ENCODE assay signal across 8 cellular contexts in genomic region chr3:33787328-33788009, GRCh38. TPM values are rescaled to one million over a fixed set of nuclear protein-coding genes. Genes with fewer than 3 reads are reported as not detected.
DNase-seq lines count a peak whose midpoint lies in the region; ATAC-seq and TF ChIP-seq lines count a peak whose summit lies in the region.

No MANE protein-coding gene starts in this region.

- H3K27me3 Mint-ChIP-seq in CD4-positive, alpha-beta T cell, result peaks cover 30% of the 10 kb centered on the region
- H3K27me3 Mint-ChIP-seq in stimulated activated naive B cell treated with anti-CD40 and anti-IgM and Interleukin-4, amounts not matched to agents 10 μg/mL and 1 μg/mL and 100 μg/mL, for 72 hours, result peaks cover 0 to 8% of the 10 kb centered on the region in 2 donors

- H3K27ac Mint-ChIP-seq in CD4-positive, alpha-beta T cell, result no peak overlapping the region
- no peak overlapping the region for H3K27ac Mint-ChIP-seq in stimulated activated naive B cell treated with anti-CD40 and anti-IgM and Interleukin-4, amounts not matched to agents 10 μg/mL and 1 μg/mL and 100 μg/mL, for 72 hours

- no peaks in the 10 kb centered on the region for H3K9me3 Mint-ChIP-seq in CD4-positive, alpha-beta T cell
- no peaks in the 10 kb centered on the region for H3K9me3 Mint-ChIP-seq in stimulated activated naive B cell treated with anti-CD40 and anti-IgM and Interleukin-4, amounts not matched to agents 10 μg/mL and 1 μg/mL and 100 μg/mL, for 72 hours

- DNase-seq in CD4-positive, alpha-beta T cell, result peak; percentile 25 to 53 (median 40)
- DNase-seq in NOMO-1 treated with DMSO at 0.1 percent for 48 hours (lab: John Stamatoyannopoulos, UW; ENCODE audit: unreplicated experiment) (peak; percentile 71), epidermal melanocyte (ENCODE audit: insufficient read length, low spot score) (peak; percentile 34), mucosa of gallbladder (ENCODE audit: low spot score) (peak; percentile 62)
- peak; percentile 66 for DNase-seq in activated CD8-positive, alpha-beta memory T cell treated with anti-CD3 and anti-CD28 coated beads, Interleukin-2, amount 50 U/mL, for 48 hours
- peak; percentile 41 for DNase-seq in stimulated activated naive B cell treated with anti-CD40 and anti-IgM and Interleukin-4, amounts not matched to agents 10 μg/mL and 1 μg/mL and 100 μg/mL, for 72 hours

- POLR2A ChIA-PET in CD4-positive, alpha-beta T cell (lab: Charles Lee), result interaction anchor here (1.0 to 2.0 kb wide), 3 partner anchors 11 to 656 kb away, joined by 4 to 14 read pairs (median 5); partner anchors contain the start of genes PDCD6IP and UBP1

- no peak overlapping the region for H3K4me3 Mint-ChIP-seq in CD4-positive, alpha-beta T cell
- peak overlapping the region; percentile 41 to 74 for H3K4me3 Mint-ChIP-seq in stimulated activated naive B cell treated with anti-CD40 and anti-IgM and Interleukin-4, amounts not matched to agents 10 μg/mL and 1 μg/mL and 100 μg/mL, for 72 hours

- H3K9me3 ChIP-seq in CD4-positive, alpha-beta T cell (ENCODE audit: control insufficient read depth, low read length), result no peaks in the 10 kb centered on the region

- H3K4me1 Mint-ChIP-seq in CD4-positive, alpha-beta T cell (ENCODE audit: low read depth), result no peaks in the 10 kb centered on the region
- peaks cover 7 to 11% of the 10 kb centered on the region in 2 donors for H3K4me1 Mint-ChIP-seq in stimulated activated naive B cell treated with anti-CD40 and anti-IgM and Interleukin-4, amounts not matched to agents 10 μg/mL and 1 μg/mL and 100 μg/mL, for 72 hours

- peak; percentile 87 for TF ChIP-seq CTCF in CD4-positive, alpha-beta T cell (IDR thresholded peaks at IDR 0.05)

- no peaks in the 10 kb centered on the region for H3K36me3 Mint-ChIP-seq in CD4-positive, alpha-beta T cell (ENCODE audit: low read depth)
- H3K36me3 Mint-ChIP-seq in stimulated activated naive B cell treated with anti-CD40 and anti-IgM and Interleukin-4, amounts not matched to agents 10 μg/mL and 1 μg/mL and 100 μg/mL, for 72 hours, result no peaks in the 10 kb centered on the region

- intact Hi-C loops in CD4-positive, alpha-beta T cell (cut with DNase I, micrococcal nuclease), result loop anchor here (1.0 to 10.0 kb wide), 4 partner anchors 151 to 843 kb away; no protein-coding TSS in a partner anchor

- CTCF ChIA-PET in CD4-positive, alpha-beta T cell (lab: Charles Lee), result interaction anchor here (0.6 to 1.3 kb wide), 21 partner anchors 9 to 1271 kb away, joined by 3 to 21 read pairs (median 5); partner anchors contain the start of gene PDCD6IP

- peak; percentile 89 for ATAC-seq in CD4-positive, alpha-beta T cell (ENCODE audit: poor library complexity)
- ATAC-seq in GM19351 (IDR thresholded peaks at IDR 0.05; ENCODE audit: unreplicated experiment) (peak; percentile 84), HG03520 (IDR thresholded peaks at IDR 0.05; ENCODE audit: unreplicated experiment) (peak; percentile 81)
- peak; percentile 88 to 93 for ATAC-seq in stimulated activated naive B cell treated with anti-CD40 and anti-IgM and Interleukin-4, amounts not matched to agents 10 μg/mL and 1 μg/mL and 100 μg/mL, for 72 hours (replicated peaks)

- H3K27ac ChIP-seq in CD4-positive, alpha-beta T cell (ENCODE audit: low read depth, low read length), result no peak overlapping the region

- no peaks in the 10 kb centered on the region for H3K27me3 ChIP-seq in CD4-positive, alpha-beta T cell (ENCODE audit: control insufficient read depth, insufficient read depth, low read length)

RNA-seq across cellular contexts. Expression of gene PDCD6IP, which starts 11.0 kb away (rescaled TPM):
- 100 to 1,000 TPM; 109 to 112 TPM for total RNA-seq in CD4-positive, alpha-beta T cell
- total RNA-seq in mucosa of gallbladder, result 237 TPM
